22 cellular contexts compared by ENCODE assay signal in the genomic region with DNA sequence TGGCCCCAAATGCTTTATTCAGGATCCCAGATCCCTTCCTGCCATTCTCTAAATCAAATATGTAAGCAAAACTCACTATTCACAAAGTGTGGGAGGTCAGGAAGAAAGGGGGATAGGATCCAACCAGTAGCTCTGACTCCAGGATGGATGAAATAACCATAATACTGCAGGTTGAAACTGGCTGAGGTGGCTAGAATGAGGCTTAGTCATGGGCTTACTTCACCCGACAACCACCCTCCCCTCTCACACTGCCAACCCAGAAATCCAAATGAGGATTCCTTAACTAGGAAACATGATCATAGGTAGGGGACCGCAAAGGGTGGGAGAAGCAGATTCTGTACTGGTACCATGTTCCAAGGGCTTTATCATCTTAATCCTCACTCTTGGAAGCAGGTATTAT. TPM values are rescaled to one million over a fixed set of nuclear protein-coding genes. Genes with fewer than 3 reads are reported as not detected.
DNase-seq lines count a peak whose midpoint lies in the region; ATAC-seq, FAIRE-seq and TF ChIP-seq lines count a peak whose summit lies in the region.
"Had no signal": no experiment of that assay in that cellular context is flagged by ENCODE, and none has a peak within 500 bp of the region (broad histone marks: within the 10 kb centered on the region; RNA-seq: fewer than 3 reads in every experiment).

No MANE protein-coding gene starts in this region.

- H3K27me3 ChIP-seq in mammary epithelial cell (ENCODE audit: insufficient read depth, low read length) = no peaks in the 10 kb centered on the region

- no peaks in the 10 kb centered on the region for H3K9me3 ChIP-seq in mammary epithelial cell (replicated peaks; ENCODE audit: insufficient read depth, low read length)
- H3K9me3 ChIP-seq: BE2C, Caco-2 had no signal

- no peak overlapping the region for H3K4me2 ChIP-seq in mammary epithelial cell (ENCODE audit: insufficient read depth, low read depth, low read length)

- intact Hi-C loops in mammary epithelial cell (cut with micrococcal nuclease) = loop anchor here (5.0 kb wide), 1 partner anchor 485 kb away; no protein-coding TSS in a partner anchor

- peaks cover 5% of the 10 kb centered on the region for H3K27me3 Mint-ChIP-seq in progenitor cell of endocrine pancreas

- no peaks in the 10 kb centered on the region for H3K9me3 Mint-ChIP-seq in progenitor cell of endocrine pancreas (ENCODE audit: low read depth)
- H3K9me3 Mint-ChIP-seq: CD4-positive, CD25-positive, alpha-beta regulatory T cell; CD8-positive, alpha-beta memory T cell; HFFc6 had no signal

- no peaks in the 10 kb centered on the region for H4K20me1 ChIP-seq in mammary epithelial cell (ENCODE audit: insufficient read depth, low read length)

- no peak overlapping the region for H3K27ac ChIP-seq in mammary epithelial cell (ENCODE audit: insufficient read depth, low read depth, low read length)

- in situ Hi-C loops in mammary epithelial cell (cut with MboI; ENCODE audit: low sequenced_read_pairs in 2 of 2) = loop anchor here in 1 of 2 donors (10.0 to 25.0 kb wide), 2 partner anchors 423 to 655 kb away; no protein-coding TSS in a partner anchor

- dilution Hi-C loops in mammary epithelial cell (cut with HindIII; ENCODE audit: low sequenced_read_pairs) = no loop called here

- no peaks in the 10 kb centered on the region for H3K36me3 ChIP-seq in mammary epithelial cell (ENCODE audit: insufficient read depth, low read length)
- H3K36me3 ChIP-seq: BE2C had no signal

- peaks cover 8% of the 10 kb centered on the region for H3K4me1 ChIP-seq in mammary epithelial cell (ENCODE audit: insufficient read depth, low read length)
- H3K4me1 ChIP-seq: BE2C, Caco-2 had no signal

- no peak overlapping the region for H3K27ac Mint-ChIP-seq in progenitor cell of endocrine pancreas
- H3K27ac Mint-ChIP-seq: CD4-positive, CD25-positive, alpha-beta regulatory T cell; CD8-positive, alpha-beta memory T cell; HFFc6 had no signal

- H2AFZ ChIP-seq in mammary epithelial cell (ENCODE audit: low read depth, low read length) = no peak overlapping the region

- 47% methylated on average over 2 of the region's 2 CpGs for WGBS in mammary epithelial cell (ENCODE audit: low coverage, missing lambda C conversion rate)

- no peak for FAIRE-seq in GM19239 (lab: Jason Lieb, UNC)
- FAIRE-seq: A204.1, D721Med, G401.6, GM12891 had no signal

- CTCF ChIA-PET in mammary epithelial cell (lab: Charles Lee; ENCODE audit: low non-redundant PET) = no interaction called here

- no peak overlapping the region for H3K4me3 ChIP-seq in mammary epithelial cell (replicated peaks in 1 of 3; ENCODE audit: insufficient read depth in 1 of 3, low read depth in 2 of 3, low read length in 3 of 3)

- no peaks in the 10 kb centered on the region for H3K4me1 Mint-ChIP-seq in progenitor cell of endocrine pancreas (ENCODE audit: low read depth)
- H3K4me1 Mint-ChIP-seq: CD4-positive, CD25-positive, alpha-beta regulatory T cell; CD8-positive, alpha-beta memory T cell had no signal

- H3K4me3 Mint-ChIP-seq in progenitor cell of endocrine pancreas (ENCODE audit: low read depth) = no peak overlapping the region
- H3K4me3 Mint-ChIP-seq: CD4-positive, CD25-positive, alpha-beta regulatory T cell; CD8-positive, alpha-beta memory T cell; HFFc6 had no signal

- ATAC-seq in esophagus mucosa (peak; percentile 60), HG03571 (IDR thresholded peaks at IDR 0.05; ENCODE audit: unreplicated experiment) (no peak)
- ATAC-seq: HCT116 had no signal

- H3K79me2 ChIP-seq in mammary epithelial cell (ENCODE audit: insufficient read depth, low read length) = no peaks in the 10 kb centered on the region

- no TSS peak for BruUV-seq in mammary epithelial cell (replicated peaks; lab: Mats Ljungman, UMichigan)

- no peak for TF ChIP-seq CTCF in mammary epithelial cell (conservative IDR thresholded peaks at IDR 0.05 in 1 of 2, IDR thresholded peaks at IDR 0.05 in 1 of 2; ENCODE audit: extremely low read depth in 1 of 2, insufficient read depth in 1 of 2, low read depth in 1 of 2, low read length in 2 of 2)
- TF ChIP-seq CTCF in progenitor cell of endocrine pancreas (IDR thresholded peaks at IDR 0.05; ENCODE audit: unreplicated experiment) = no peak

- DNase-seq in RKO (ENCODE audit: low spot score) (peak; percentile 3), mammary epithelial cell (peak; percentile 58), kidney tubule cell (ENCODE audit: low spot score) (peak; percentile 13), mesenteric fat pad (ENCODE audit: low spot score) (no peak), GM19239 (ENCODE audit: insufficient read length, low spot score) (no peak), progenitor cell of endocrine pancreas (ENCODE audit: low spot score, unreplicated experiment) (no peak)
- DNase-seq: ACHN; BE2C; C1 segment of cervical spinal cord; Caco-2; CD4-positive, CD25-positive, alpha-beta regulatory T cell; CD8-positive, alpha-beta memory T cell; GOT3; H7; HFFc6 had no signal

- no peak overlapping the region for H3K9ac ChIP-seq in mammary epithelial cell (ENCODE audit: insufficient read depth, low read length)

- H3K36me3 Mint-ChIP-seq in progenitor cell of endocrine pancreas (ENCODE audit: insufficient read depth) = no peaks in the 10 kb centered on the region
- H3K36me3 Mint-ChIP-seq: CD8-positive, alpha-beta memory T cell had no signal

RNA-seq across cellular contexts. Expression of gene FAM114A2, which starts 56.5 kb away (rescaled TPM):
- total RNA-seq in mammary epithelial cell (10 to 100 TPM; 23.5 to 25.2 TPM), esophagus mucosa (24.4 TPM), mesenteric fat pad (29.2 TPM), progenitor cell of endocrine pancreas (20.0 and 23.6 TPM in 2 replicates)
- polyA plus RNA-seq in mammary epithelial cell = 11.6 TPM
- 5.9 TPM for polyA minus RNA-seq in mammary epithelial cell

RNA-seq across cellular contexts. Expression of gene MFAP3, which starts 56.6 kb away (rescaled TPM):
- total RNA-seq in mammary epithelial cell (100 to 1,000 TPM in 1 of 2 donors, 10 to 100 TPM in 1; 32.4 to 118 TPM), esophagus mucosa (19.6 TPM), mesenteric fat pad (34.0 TPM), progenitor cell of endocrine pancreas (39.1 and 42.5 TPM in 2 replicates)
- 34.8 TPM for polyA plus RNA-seq in mammary epithelial cell
- 38.5 TPM for polyA minus RNA-seq in mammary epithelial cell

Comparison
In these comparisons a context has a peak if more than half of its experiments do, and no peak if none do; other contexts are left out.
1. DNase-seq: peak in RKO (single experiment), mammary epithelial cell (single experiment) and kidney tubule cell (single experiment); none in mesenteric fat pad (single experiment), GM19239 (single experiment) and progenitor cell of endocrine pancreas (single experiment).